In genomic region chr12:96235497-96235826, GRCh38 we compare ENCODE assay signal across 13 cellular contexts. TPM values are rescaled to one million over a fixed set of nuclear protein-coding genes. Genes with fewer than 3 reads are reported as not detected.
DNase-seq lines count a peak whose midpoint lies in the region; TF ChIP-seq lines count a peak whose summit lies in the region.
"Had no signal": no experiment of that assay in that cellular context is flagged by ENCODE, and none has a peak within 500 bp of the region (broad histone marks: within the 10 kb centered on the region; RNA-seq: fewer than 3 reads in every experiment).

No MANE protein-coding gene starts in this region.

- H3K27me3 ChIP-seq in skeletal muscle satellite cell (ENCODE audit: control insufficient read depth, insufficient read depth, low read length) (no peaks in the 10 kb centered on the region), Caco-2 (replicated peaks; ENCODE audit: control insufficient read depth, insufficient read depth, low read length) (no peaks in the 10 kb centered on the region)
- H3K27me3 ChIP-seq: Peyer's patch had no signal

- no TSS peak for BruUV-seq in Caco-2 (replicated peaks; lab: Mats Ljungman, UMichigan)

- H3K4me1 ChIP-seq in skeletal muscle satellite cell (ENCODE audit: control insufficient read depth, insufficient read depth, low read length) (peaks cover 70% of the 10 kb centered on the region), Caco-2 (no peaks in the 10 kb centered on the region)

- H3K4me2 ChIP-seq in skeletal muscle satellite cell (ENCODE audit: low read length) = no peak overlapping the region

- peak overlapping the region; percentile 22 for H3K9ac ChIP-seq in skeletal muscle satellite cell (ENCODE audit: low read depth, low read length)

- H3K9me3 Mint-ChIP-seq in endothelial cell (ENCODE audit: unreplicated experiment) = no peaks in the 10 kb centered on the region
- H3K9me3 Mint-ChIP-seq in Caco-2 (ENCODE audit: unreplicated experiment) = no peaks in the 10 kb centered on the region
- no peaks in the 10 kb centered on the region for H3K9me3 Mint-ChIP-seq in T-helper 2 cell treated with Interferon-gamma antibody and Interleukin-4, amounts not matched to agents 5 μg/mL and 100 μg/mL, for 36 hours
- H3K9me3 Mint-ChIP-seq: stimulated activated memory B cell treated with anti-CD40 and anti-IgM and Interleukin-4, amounts not matched to agents 10 μg/mL and 1 μg/mL and 100 μg/mL, for 72 hours had no signal

- intact Hi-C loops in Caco-2 (cut with micrococcal nuclease; ENCODE audit: unreplicated experiment) = no loop called here

- POLR2A ChIA-PET in Caco-2 (lab: Charles Lee) = no interaction called here

- DNase-seq in NCI-H2227 (lab: John Stamatoyannopoulos, UW; ENCODE audit: unreplicated experiment) (peak; percentile 32), NCI-H2227 treated with DMSO at 0.1 percent for 48 hours (lab: John Stamatoyannopoulos, UW) (no peak), NCI-H146 treated with DMSO at 0.1 percent for 48 hours (lab: John Stamatoyannopoulos, UW; ENCODE audit: unreplicated experiment) (peak; percentile 69), endothelial cell (ENCODE audit: low spot score) (no peak), Caco-2 (no peak)
- no peak for DNase-seq in stimulated activated CD4-positive, alpha-beta T cell treated with anti-CD3 and anti-CD28 coated beads, Interleukin-12 subunit alpha, Interleukin-12 subunit beta, amount 100 ng/mL, for 4 hours
- no peak for DNase-seq in T-helper 2 cell treated with Interferon-gamma antibody and Interleukin-4, amounts not matched to agents 5 μg/mL and 100 μg/mL, for 36 hours (ENCODE audit: low spot score)
- DNase-seq: activated CD8-positive, alpha-beta memory T cell treated with anti-CD3 and anti-CD28 coated beads, Interleukin-2, amount 50 U/mL, for 48 hours; Karpas-422; NCI-H2081 treated with DMSO at 0.1 percent for 48 hours; Peyer's patch had no signal

- peaks cover 68% of the 10 kb centered on the region for H3K4me1 Mint-ChIP-seq in endothelial cell (ENCODE audit: unreplicated experiment)
- no peaks in the 10 kb centered on the region for H3K4me1 Mint-ChIP-seq in Caco-2 (ENCODE audit: low read depth, unreplicated experiment)
- peaks cover 30% of the 10 kb centered on the region for H3K4me1 Mint-ChIP-seq in T-helper 2 cell treated with Interferon-gamma antibody and Interleukin-4, amounts not matched to agents 5 μg/mL and 100 μg/mL, for 36 hours (ENCODE audit: low read depth)

- CTCF ChIA-PET in Caco-2 (lab: Charles Lee) = no interaction called here

- H3K27me3 Mint-ChIP-seq in endothelial cell (ENCODE audit: unreplicated experiment) (peaks cover 13% of the 10 kb centered on the region), Caco-2 (ENCODE audit: insufficient read depth, unreplicated experiment) (peaks cover 5% of the 10 kb centered on the region)
- H3K27me3 Mint-ChIP-seq in T-helper 2 cell treated with Interferon-gamma antibody and Interleukin-4, amounts not matched to agents 5 μg/mL and 100 μg/mL, for 36 hours (ENCODE audit: low read depth) = no peaks in the 10 kb centered on the region
- H3K27me3 Mint-ChIP-seq: stimulated activated memory B cell treated with anti-CD40 and anti-IgM and Interleukin-4, amounts not matched to agents 10 μg/mL and 1 μg/mL and 100 μg/mL, for 72 hours had no signal

- TF ChIP-seq CTCF in endothelial cell (IDR thresholded peaks at IDR 0.05; ENCODE audit: unreplicated experiment) = no peak
- TF ChIP-seq CTCF in Caco-2 (IDR thresholded peaks at IDR 0.05; ENCODE audit: insufficient read depth in 1 of 2, low read depth in 1 of 2, low read length in 1 of 2, severe bottlenecking in 1 of 2, unreplicated experiment in 1 of 2) = no peak

- peak overlapping the region; percentile 53 for H3K4me3 Mint-ChIP-seq in endothelial cell (ENCODE audit: unreplicated experiment)
- H3K4me3 Mint-ChIP-seq in Caco-2 (ENCODE audit: unreplicated experiment) = no peak overlapping the region
- no peak overlapping the region for H3K4me3 Mint-ChIP-seq in T-helper 2 cell treated with Interferon-gamma antibody and Interleukin-4, amounts not matched to agents 5 μg/mL and 100 μg/mL, for 36 hours
- H3K4me3 Mint-ChIP-seq: stimulated activated memory B cell treated with anti-CD40 and anti-IgM and Interleukin-4, amounts not matched to agents 10 μg/mL and 1 μg/mL and 100 μg/mL, for 72 hours had no signal

- H3K4me3 ChIP-seq in skeletal muscle satellite cell (ENCODE audit: low read length) = no peak overlapping the region
- no peak overlapping the region for H3K4me3 ChIP-seq in Caco-2 (ENCODE audit: low read depth, low read length)
- H3K4me3 ChIP-seq: Peyer's patch had no signal

- peak overlapping the region; percentile 31 for H3K27ac Mint-ChIP-seq in endothelial cell (ENCODE audit: unreplicated experiment)
- no peak overlapping the region for H3K27ac Mint-ChIP-seq in Caco-2 (ENCODE audit: unreplicated experiment)
- no peak overlapping the region for H3K27ac Mint-ChIP-seq in T-helper 2 cell treated with Interferon-gamma antibody and Interleukin-4, amounts not matched to agents 5 μg/mL and 100 μg/mL, for 36 hours
- H3K27ac Mint-ChIP-seq: stimulated activated memory B cell treated with anti-CD40 and anti-IgM and Interleukin-4, amounts not matched to agents 10 μg/mL and 1 μg/mL and 100 μg/mL, for 72 hours had no signal

- H3K36me3 ChIP-seq in skeletal muscle satellite cell (ENCODE audit: insufficient read depth, low read length) (peaks cover 37% of the 10 kb centered on the region), Caco-2 (ENCODE audit: control insufficient read depth, insufficient read depth, low read length) (no peaks in the 10 kb centered on the region)
- H3K36me3 ChIP-seq: Peyer's patch had no signal

- no peaks in the 10 kb centered on the region for H3K9me3 ChIP-seq in skeletal muscle satellite cell (replicated peaks; ENCODE audit: low read length)
- H3K9me3 ChIP-seq in Caco-2 = no peaks in the 10 kb centered on the region
- H3K9me3 ChIP-seq: Peyer's patch had no signal

- H3K36me3 Mint-ChIP-seq in endothelial cell (ENCODE audit: low read depth, unreplicated experiment) = peaks cover 69% of the 10 kb centered on the region
- H3K36me3 Mint-ChIP-seq in Caco-2 (ENCODE audit: insufficient read depth, unreplicated experiment) = no peaks in the 10 kb centered on the region
- peaks cover 23% of the 10 kb centered on the region for H3K36me3 Mint-ChIP-seq in T-helper 2 cell treated with Interferon-gamma antibody and Interleukin-4, amounts not matched to agents 5 μg/mL and 100 μg/mL, for 36 hours (ENCODE audit: low read depth)

RNA-seq across cellular contexts. Expression of gene ELK3, which starts 41.3 kb away (rescaled TPM):
- total RNA-seq in endothelial cell (ENCODE audit: unreplicated experiment) = 294 TPM
- total RNA-seq in skeletal muscle satellite cell (2012; rRNA removed) = 46.6 and 58.5 TPM in 2 replicates
- 0.45 and 0.77 TPM in 2 replicates for total RNA-seq in Caco-2 (2022)

Comparison
In these comparisons a context has a peak if more than half of its experiments do, and no peak if none do; other contexts are left out.
1. DNase-seq: peak in NCI-H2227 (single experiment) and NCI-H146 treated with DMSO at 0.1 percent for 48 hours (single experiment); none in NCI-H2227 treated with DMSO at 0.1 percent for 48 hours (single experiment), endothelial cell (single experiment), stimulated activated CD4-positive, alpha-beta T cell treated with anti-CD3 and anti-CD28 coated beads, Interleukin-12 subunit alpha, Interleukin-12 subunit beta, amount 100 ng/mL, for 4 hours (single experiment), Caco-2 (0 of 2) and T-helper 2 cell treated with Interferon-gamma antibody and Interleukin-4, amounts not matched to agents 5 μg/mL and 100 μg/mL, for 36 hours (single experiment).
2. RNA of gene ELK3, which starts 41.3 kb away (total RNA-seq): 294 TPM in endothelial cell (single experiment); 0.45 to 0.77 TPM in Caco-2; every median in the first group is over 100 times any median in the second.